ENCODE assay signal across 13 cellular contexts in the genomic region with DNA sequence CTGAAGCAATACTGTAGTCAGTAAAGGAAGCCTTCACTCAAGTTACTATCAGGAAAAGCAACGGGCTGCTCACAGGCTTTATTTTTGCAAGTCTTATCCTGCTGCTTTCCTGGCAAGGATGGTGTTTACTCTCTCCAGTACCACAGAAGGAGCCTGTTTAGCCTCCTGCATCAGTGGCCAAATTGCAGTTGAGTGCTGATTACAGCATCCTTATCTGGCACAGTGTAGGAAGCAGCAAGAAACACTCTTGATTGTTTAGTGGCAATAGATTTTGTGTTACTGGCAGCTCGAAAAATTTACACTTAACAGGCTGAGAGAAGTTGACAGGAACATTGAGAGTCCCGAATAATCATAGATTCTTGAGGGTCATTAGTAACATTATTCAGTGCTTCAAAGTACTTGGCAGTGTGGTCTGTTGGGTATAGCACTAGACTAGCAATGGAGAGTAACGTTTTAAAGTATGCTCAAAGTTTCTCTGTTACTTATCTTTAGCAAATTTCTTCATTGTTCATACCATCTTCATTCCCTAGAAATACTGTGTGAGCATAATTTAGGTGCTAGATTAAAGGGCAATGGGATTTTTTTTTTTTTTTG. TPM values are rescaled to one million over a fixed set of nuclear protein-coding genes. Genes with fewer than 3 reads are reported as not detected.
DNase-seq lines count a peak whose midpoint lies in the region; ATAC-seq, FAIRE-seq and TF ChIP-seq lines count a peak whose summit lies in the region.
"Had no signal": no experiment of that assay in that cellular context is flagged by ENCODE, and none has a peak within 500 bp of the region (broad histone marks: within the 10 kb centered on the region; RNA-seq: fewer than 3 reads in every experiment).

No MANE protein-coding gene starts in this region.

- no peaks in the 10 kb centered on the region for H3K4me1 ChIP-seq in left lung
- H3K4me1 ChIP-seq in uterus = no peaks in the 10 kb centered on the region

- H3K9me3 ChIP-seq in left lung = no peaks in the 10 kb centered on the region
- H3K9me3 ChIP-seq in uterus = no peaks in the 10 kb centered on the region

- ATAC-seq in left lung (peak; percentile 94), HG02798 (IDR thresholded peaks at IDR 0.05; ENCODE audit: poor library complexity, unreplicated experiment) (no peak)

- TF ChIP-seq CTCF in left lung (IDR thresholded peaks at IDR 0.05) (no peak), uterus (IDR thresholded peaks at IDR 0.05) (no peak)

- intact Hi-C loops in left lung (cut with DNase I) (no loop called here), uterus (cut with DNase I; ENCODE audit: low total_unique reads) (no loop called here)

- H3K36me3 ChIP-seq in left lung (no peaks in the 10 kb centered on the region), uterus (no peaks in the 10 kb centered on the region)

- DNase-seq in NCI-H2081 (lab: John Stamatoyannopoulos, UW) (peak; percentile 37 to 79), NCI-H2081 treated with DMSO at 0.1 percent for 48 hours (lab: John Stamatoyannopoulos, UW) (no peak), cerebellar cortex (ENCODE audit: low spot score) (peak; percentile 99), left lung (no peak), uterus (peak; percentile 28 to 39), HTR-8/SVneo (ENCODE audit: insufficient read length, low spot score) (no peak), SW 1271 (lab: John Stamatoyannopoulos, UW) (no peak)
- DNase-seq: activated CD4-positive, CD25-positive, alpha-beta regulatory T cell; nephron progenitor cell; stimulated activated CD4-positive, alpha-beta T cell treated with anti-CD3 and anti-CD28 coated beads, Interleukin-4, amount 100 ng/mL, for 1 hour had no signal

- no peak for TF ChIP-seq POLR2A in uterus (IDR thresholded peaks at IDR 0.05)

- no peak overlapping the region for H3K27ac ChIP-seq in left lung
- no peak overlapping the region for H3K27ac ChIP-seq in uterus

- no peaks in the 10 kb centered on the region for H3K27me3 ChIP-seq in left lung
- H3K27me3 ChIP-seq in uterus = no peaks in the 10 kb centered on the region

- H3K4me3 ChIP-seq in left lung (no peak overlapping the region), uterus (no peak overlapping the region)

- no peak for FAIRE-seq in HTR-8/SVneo (lab: Jason Lieb, UNC)

RNA-seq across cellular contexts. Expression of a gene that starts 11.7 kb away (rescaled TPM):
- total RNA-seq in left lung (10 to 100 TPM; 15.3 to 18.0 TPM), uterus (10 to 100 TPM in 3 of 4 donors, 1 to 10 TPM in 1; 7.2 to 38.7 (median 29.4) TPM)

RNA-seq across cellular contexts. Expression of a gene that starts 25.4 kb away (rescaled TPM):
- total RNA-seq in left lung = 10 to 100 TPM; 11.7 to 19.0 TPM
- total RNA-seq in uterus = 10 to 100 TPM in 3 of 4 donors, 1 to 10 TPM in 1; 1.2 to 26.3 (median 12.4) TPM

RNA-seq across cellular contexts. Expression of a gene that starts 25.4 kb away (rescaled TPM):
- 10 to 100 TPM in 1 of 2 donors, 1 to 10 TPM in 1; 4.7 to 16.5 TPM for total RNA-seq in left lung
- 1 to 10 TPM in 1 of 4 donors, not detected in 3; 9.6 TPM for total RNA-seq in uterus

RNA-seq across cellular contexts. Expression of a gene that starts 45.5 kb away (rescaled TPM):
- total RNA-seq in left lung (not detected), uterus (not detected)
- total RNA-seq: glomerular endothelial cell, urinary bladder had no signal

RNA-seq across cellular contexts. Expression of a gene that starts 56.8 kb away (rescaled TPM):
- total RNA-seq in left lung = 10 to 100 TPM; 21.8 to 34.1 TPM
- total RNA-seq in uterus = 10 to 100 TPM in 2 of 4 donors, 1 to 10 TPM in 2; 1.3 to 33.8 (median 14.9) TPM

Comparison
In these comparisons a context has a peak if more than half of its experiments do, and no peak if none do; other contexts are left out.
1. DNase-seq: peak in NCI-H2081 (2 of 2), cerebellar cortex (single experiment) and uterus (2 of 2); none in NCI-H2081 treated with DMSO at 0.1 percent for 48 hours (single experiment), left lung (0 of 2), HTR-8/SVneo (single experiment) and SW 1271 (0 of 2).